Comparison of ENCODE assay signal across 8 cellular contexts in the genomic region with DNA sequence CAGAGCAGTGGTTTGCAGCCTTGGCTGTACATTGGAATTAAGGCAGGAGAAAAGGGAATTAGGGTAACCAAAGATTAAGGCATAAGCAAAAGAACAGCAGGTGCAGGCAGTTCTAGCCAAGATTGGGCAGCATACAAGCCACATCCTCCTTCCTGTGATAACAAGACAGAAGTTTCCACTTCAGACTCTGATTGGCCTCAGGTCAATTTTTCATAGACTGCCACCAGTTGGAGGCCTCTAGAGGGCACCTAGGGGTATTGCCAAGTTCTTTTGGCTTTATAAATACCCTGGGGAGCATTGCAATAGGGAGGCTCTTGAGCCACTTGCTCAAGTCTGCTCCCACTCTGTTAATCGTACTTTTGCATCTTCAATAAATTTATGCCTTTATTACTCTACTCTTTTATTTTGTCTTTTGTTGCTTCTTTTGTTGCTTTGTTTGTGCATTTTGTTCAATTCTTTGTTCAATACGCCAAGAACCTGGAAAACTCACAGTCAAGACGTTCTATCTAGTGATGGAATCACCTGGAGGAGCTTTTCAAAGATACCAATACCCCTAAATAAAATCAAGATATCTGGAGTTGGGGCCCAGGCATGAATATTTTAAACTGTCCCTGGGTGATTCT. TPM values are rescaled to one million over a fixed set of nuclear protein-coding genes. Genes with fewer than 3 reads are reported as not detected.
DNase-seq lines count a peak whose midpoint lies in the region; ATAC-seq and TF ChIP-seq lines count a peak whose summit lies in the region.

No MANE protein-coding gene starts in this region.

- H3K9me3 Mint-ChIP-seq in activated T-cell treated with anti-CD3 and anti-CD28 coated beads, Interleukin-2, amount 50 U/mL, for 24 hours: no peaks in the 10 kb centered on the region
- H3K9me3 Mint-ChIP-seq in glutamatergic neuron (ENCODE audit: unreplicated experiment): no peaks in the 10 kb centered on the region

- no peak overlapping the region for H3K4me3 Mint-ChIP-seq in activated T-cell treated with anti-CD3 and anti-CD28 coated beads, Interleukin-2, amount 50 U/mL, for 24 hours
- H3K4me3 Mint-ChIP-seq in glutamatergic neuron (ENCODE audit: unreplicated experiment): no peak overlapping the region

- no peaks in the 10 kb centered on the region for H3K36me3 Mint-ChIP-seq in activated T-cell treated with anti-CD3 and anti-CD28 coated beads, Interleukin-2, amount 50 U/mL, for 24 hours (ENCODE audit: low read depth)
- H3K36me3 Mint-ChIP-seq in glutamatergic neuron (ENCODE audit: unreplicated experiment): no peaks in the 10 kb centered on the region

- H3K27me3 Mint-ChIP-seq in activated T-cell treated with anti-CD3 and anti-CD28 coated beads, Interleukin-2, amount 50 U/mL, for 24 hours: no peaks in the 10 kb centered on the region
- H3K27me3 Mint-ChIP-seq in glutamatergic neuron (ENCODE audit: unreplicated experiment): no peaks in the 10 kb centered on the region

- no peak overlapping the region for H3K27ac ChIP-seq in 22Rv1

- DNase-seq in OCI-M2 (lab: John Stamatoyannopoulos, UW; ENCODE audit: unreplicated experiment): peak; percentile 32
- DNase-seq in activated T-cell treated with anti-CD3 and anti-CD28 coated beads, Interleukin-2, amount 50 U/mL, for 24 hours: peak; percentile 37
- no peak for DNase-seq in glutamatergic neuron
- DNase-seq in stimulated activated CD4-positive, alpha-beta T cell treated with anti-CD3 and anti-CD28 coated beads, Interleukin-4, amount 100 ng/mL, for 1 hour: peak; percentile 38
- DNase-seq in Ammon's horn (ENCODE audit: low spot score): no peak

- peaks cover 18% of the 10 kb centered on the region for H3K4me1 Mint-ChIP-seq in activated T-cell treated with anti-CD3 and anti-CD28 coated beads, Interleukin-2, amount 50 U/mL, for 24 hours (ENCODE audit: low read depth)
- peaks cover 5% of the 10 kb centered on the region for H3K4me1 Mint-ChIP-seq in glutamatergic neuron (ENCODE audit: low read depth, unreplicated experiment)

- peak; percentile 63 for ATAC-seq in GM18508 (IDR thresholded peaks at IDR 0.05; ENCODE audit: insufficient read depth, unreplicated experiment)
- ATAC-seq in HG03159 (IDR thresholded peaks at IDR 0.05; ENCODE audit: unreplicated experiment): peak; percentile 92

- no peak overlapping the region for H3K27ac Mint-ChIP-seq in activated T-cell treated with anti-CD3 and anti-CD28 coated beads, Interleukin-2, amount 50 U/mL, for 24 hours
- H3K27ac Mint-ChIP-seq in glutamatergic neuron (ENCODE audit: unreplicated experiment): no peak overlapping the region

- TF ChIP-seq CTCF in 22Rv1 (IDR thresholded peaks at IDR 0.05) (peak; percentile 70), glutamatergic neuron (IDR thresholded peaks at IDR 0.05; ENCODE audit: partially characterized antibody, unreplicated experiment) (peak; percentile 40)

RNA-seq across cellular contexts. Expression of gene FMN1, which starts 32.2 kb away (rescaled TPM):
- total RNA-seq in glutamatergic neuron (ENCODE audit: unreplicated experiment): 1.1 TPM

Comparison
In these comparisons a context has a peak if more than half of its experiments do, and no peak if none do; other contexts are left out.
1. DNase-seq: peak in OCI-M2 (single experiment), activated T-cell treated with anti-CD3 and anti-CD28 coated beads, Interleukin-2, amount 50 U/mL, for 24 hours (single experiment) and stimulated activated CD4-positive, alpha-beta T cell treated with anti-CD3 and anti-CD28 coated beads, Interleukin-4, amount 100 ng/mL, for 1 hour (single experiment); none in glutamatergic neuron (single experiment) and Ammon's horn (single experiment).